11 cellular contexts compared by ENCODE assay signal in genomic region chr3:109337393-109337792, GRCh38. TPM values are rescaled to one million over a fixed set of nuclear protein-coding genes. Genes with fewer than 3 reads are reported as not detected.
DNase-seq lines count a peak whose midpoint lies in the region; ATAC-seq and TF ChIP-seq lines count a peak whose summit lies in the region.
"Had no signal": no experiment of that assay in that cellular context is flagged by ENCODE, and none has a peak within 500 bp of the region (broad histone marks: within the 10 kb centered on the region; RNA-seq: fewer than 3 reads in every experiment).

A gene with protein sequence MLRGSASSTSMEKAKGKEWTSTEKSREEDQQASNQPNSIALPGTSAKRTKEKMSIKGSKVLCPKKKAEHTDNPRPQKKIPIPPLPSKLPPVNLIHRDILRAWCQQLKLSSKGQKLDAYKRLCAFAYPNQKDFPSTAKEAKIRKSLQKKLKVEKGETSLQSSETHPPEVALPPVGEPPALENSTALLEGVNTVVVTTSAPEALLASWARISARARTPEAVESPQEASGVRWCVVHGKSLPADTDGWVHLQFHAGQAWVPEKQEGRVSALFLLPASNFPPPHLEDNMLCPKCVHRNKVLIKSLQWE (minus strand): TSS chr3:109337546. CDS start chr3:109337517, 29 bp downstream.

- H3K27me3 Mint-ChIP-seq in activated T-helper 17 cell treated with anti-CD3 and anti-CD28 coated beads, Interleukin-2, amount 50 U/mL, for 72 hours = peaks cover 33% of the 10 kb centered on the region

- H3K4me1 Mint-ChIP-seq in activated T-helper 17 cell treated with anti-CD3 and anti-CD28 coated beads, Interleukin-2, amount 50 U/mL, for 72 hours = peaks cover 7% of the 10 kb centered on the region

- H3K79me2 ChIP-seq in GM23248 (ENCODE audit: insufficient read depth) = no peaks in the 10 kb centered on the region

- H3K27me3 ChIP-seq in GM23248 (replicated peaks; ENCODE audit: insufficient read depth) (no peaks in the 10 kb centered on the region; the same call in 1 of the 2 replicates), iPS DF 6.9 (ENCODE audit: control insufficient read depth, insufficient read depth, low read length) (no peaks in the 10 kb centered on the region)

- H3K4me2 ChIP-seq in GM23248 (ENCODE audit: unreplicated experiment) = peak within 1 kb of the TSS; percentile 90

- no peaks in the 10 kb centered on the region for H3K36me3 Mint-ChIP-seq in activated T-helper 17 cell treated with anti-CD3 and anti-CD28 coated beads, Interleukin-2, amount 50 U/mL, for 72 hours (ENCODE audit: low read depth)

- H3K9me3 ChIP-seq in GM23248 (ENCODE audit: low read depth) (no peaks in the 10 kb centered on the region), iPS DF 6.9 (ENCODE audit: control insufficient read depth, insufficient read depth, low read length) (no peaks in the 10 kb centered on the region)

- peak within 1 kb of the TSS; percentile 74 for H3K4me3 ChIP-seq in GM23248
- H3K4me3 ChIP-seq in iPS DF 6.9 (ENCODE audit: low read length) = peak within 1 kb of the TSS; percentile 100
- H3K4me3 ChIP-seq in retinal pigment epithelial cell (ENCODE audit: low read length) = peak within 1 kb of the TSS; percentile 47

- H2AFZ ChIP-seq in GM23248 = peak within 1 kb of the TSS; percentile 95

- no peaks in the 10 kb centered on the region for H3K9me2 ChIP-seq in GM23248 (ENCODE audit: insufficient read depth)

- H3K27ac ChIP-seq in GM23248 = no peak within 1 kb of the TSS
- H3K27ac ChIP-seq in iPS DF 6.9 (ENCODE audit: low read length) = peak within 1 kb of the TSS; percentile 70

- DNase-seq in GM23248 (no peak), iPS DF 6.9 (ENCODE audit: low read depth, low spot score) (peak; percentile 82), retinal pigment epithelial cell (ENCODE audit: low read depth) (no peak), NCI-H82 treated with DMSO at 0.1 percent for 48 hours (lab: John Stamatoyannopoulos, UW; ENCODE audit: unreplicated experiment) (no peak), H4 (ENCODE audit: low spot score) (no peak), NCI-H524 treated with DMSO at 0.1 percent for 48 hours (lab: John Stamatoyannopoulos, UW) (no peak)
- DNase-seq: GDM1, NCI-H2029 treated with DMSO at 0.1 percent for 48 hours had no signal

- H3K4me1 ChIP-seq in GM23248 (ENCODE audit: insufficient read depth) (no peaks in the 10 kb centered on the region), iPS DF 6.9 (ENCODE audit: control insufficient read depth, insufficient read depth, low read length) (no peaks in the 10 kb centered on the region)

- H3K9me3 Mint-ChIP-seq in activated T-helper 17 cell treated with anti-CD3 and anti-CD28 coated beads, Interleukin-2, amount 50 U/mL, for 72 hours = no peaks in the 10 kb centered on the region

- H3K27ac Mint-ChIP-seq in activated T-helper 17 cell treated with anti-CD3 and anti-CD28 coated beads, Interleukin-2, amount 50 U/mL, for 72 hours = no peak within 1 kb of the TSS

- no peak for TF ChIP-seq CTCF in retinal pigment epithelial cell (conservative IDR thresholded peaks at IDR 0.05; ENCODE audit: low read depth, low read length)

- H3K36me3 ChIP-seq in GM23248 (ENCODE audit: low read depth) (no peaks in the 10 kb centered on the region), iPS DF 6.9 (ENCODE audit: control insufficient read depth, insufficient read depth, low read length) (peaks cover 22% of the 10 kb centered on the region)

- H3K9ac ChIP-seq in GM23248 = peak within 1 kb of the TSS; percentile 41; the same call in 1 of the 2 replicates

- 29 to 38% methylated on average over 5 of the region's 5 CpGs for WGBS in GM23248 (ENCODE audit: low coverage in 1 of 2, low lambda C conversion rate in 2 of 2, missing lambda C conversion rate in 2 of 2), 2 experiments
- no CpG with 5 or more reads among the region's 5 CpGs for whole genome bisulfite sequencing in iPS DF 6.9 (ENCODE audit: insufficient coverage, insufficient read length)

- in situ Hi-C loops in GM23248 (cut with MboI) = no loop called here

- ATAC-seq in activated T-helper 17 cell treated with anti-CD3 and anti-CD28 coated beads, Interleukin-2, amount 50 U/mL, for 72 hours (replicated peaks) = no peak
- no peak for ATAC-seq in HG03039 (IDR thresholded peaks at IDR 0.05; ENCODE audit: unreplicated experiment)

- no peaks in the 10 kb centered on the region for H4K20me1 ChIP-seq in GM23248 (ENCODE audit: insufficient read depth)

- H3F3A ChIP-seq in GM23248 (ENCODE audit: insufficient read depth) = no peaks in the 10 kb centered on the region

- H3K4me3 Mint-ChIP-seq in activated T-helper 17 cell treated with anti-CD3 and anti-CD28 coated beads, Interleukin-2, amount 50 U/mL, for 72 hours = peak within 1 kb of the TSS; percentile 62

RNA-seq across cellular contexts. Expression of the gene that starts here (rescaled TPM):
- not detected in 2 replicates for total RNA-seq in GM23248 (2014; rRNA removed; shearing (Covaris generic))
- polyA plus RNA-seq in GM23248 (2016; fragmentation: Nextera tagmentation; extraction: Ambion mirVana) = 0.06 and 0.15 TPM in 2 replicates
- not detected for total RNA-seq in activated T-helper 17 cell treated with anti-CD3 and anti-CD28 coated beads, Interleukin-2, amount 50 U/mL, for 72 hours
- 0.04 TPM in 1 of 2 replicates, not detected in the other for total RNA-seq in H4 (2014; rRNA removed; shearing (Covaris generic))
- total RNA-seq: lung microvascular endothelial cell had no signal

Comparison
In these comparisons a context has a peak if more than half of its experiments do, and no peak if none do; other contexts are left out.
1. H3K4me3 ChIP-seq: peak in every context shown above with its lines; median percentile 100 in iPS DF 6.9; 74 in GM23248; 47 in retinal pigment epithelial cell.